Comparison of ENCODE assay signal across 22 cellular contexts in genomic region chr3:194851941-194852340, GRCh38.
DNase-seq lines count a peak whose midpoint lies in the region; FAIRE-seq and TF ChIP-seq lines count a peak whose summit lies in the region.
"Had no signal": no experiment of that assay in that cellular context is flagged by ENCODE, and none has a peak within 500 bp of the region (broad histone marks: within the 10 kb centered on the region; RNA-seq: fewer than 3 reads in every experiment).

No MANE protein-coding gene starts in this region.

- H3K27ac Mint-ChIP-seq in dendritic cell treated with granulocyte-macrophage colony-stimulating factor and Interleukin-4, amounts not matched to agents 40 ng/mL and 50 ng/mL, for 4 days, result peak overlapping the region; percentile 26
- H3K27ac Mint-ChIP-seq: B cell; CD4-positive, alpha-beta memory T cell; CD4-positive, CD25-positive, alpha-beta regulatory T cell; CD8-positive, alpha-beta memory T cell had no signal

- no peak overlapping the region for H3K4me3 Mint-ChIP-seq in dendritic cell treated with granulocyte-macrophage colony-stimulating factor and Interleukin-4, amounts not matched to agents 40 ng/mL and 50 ng/mL, for 4 days
- H3K4me3 Mint-ChIP-seq: B cell; CD14-positive monocyte; CD4-positive, alpha-beta memory T cell; CD4-positive, CD25-positive, alpha-beta regulatory T cell; CD8-positive, alpha-beta memory T cell had no signal

- no peak for FAIRE-seq in RCC 7860 (lab: Jason Lieb, UNC)
- FAIRE-seq: A549, GM12878, GM12892, GM18507 had no signal

- TF ChIP-seq POLR2A in spleen (IDR thresholded peaks at IDR 0.05), result no peak

- no peaks in the 10 kb centered on the region for H3K36me3 ChIP-seq in spleen
- H3K36me3 ChIP-seq: BLaER1 treated with 17β-estradiol and CSF1 and Interleukin-3, amounts not matched to agents 10 nM and 100 nM had no signal

- peaks cover 32% of the 10 kb centered on the region for H3K4me1 Mint-ChIP-seq in dendritic cell treated with granulocyte-macrophage colony-stimulating factor and Interleukin-4, amounts not matched to agents 40 ng/mL and 50 ng/mL, for 4 days (ENCODE audit: low read depth)
- H3K4me1 Mint-ChIP-seq: B cell; CD4-positive, alpha-beta memory T cell; CD4-positive, CD25-positive, alpha-beta regulatory T cell had no signal

- no peaks in the 10 kb centered on the region for H3K27me3 ChIP-seq in spleen (replicated peaks in 1 of 7)
- H3K27me3 ChIP-seq: BLaER1 treated with 17β-estradiol and CSF1 and Interleukin-3, amounts not matched to agents 10 nM and 100 nM had no signal

- no peak for TF ChIP-seq CTCF in C4-2B (conservative IDR thresholded peaks at IDR 0.05)
- TF ChIP-seq CTCF in spleen (IDR thresholded peaks at IDR 0.05 in 8 of 11, conservative IDR thresholded peaks at IDR 0.05 in 3 of 11), result no peak

- peaks cover 0 to 19% (median 6%) of the 10 kb centered on the region in 6 donors for H3K4me1 ChIP-seq in spleen
- H3K4me1 ChIP-seq: A549 had no signal

- no peaks in the 10 kb centered on the region for H3K9me3 Mint-ChIP-seq in dendritic cell treated with granulocyte-macrophage colony-stimulating factor and Interleukin-4, amounts not matched to agents 40 ng/mL and 50 ng/mL, for 4 days
- H3K9me3 Mint-ChIP-seq: CD4-positive, alpha-beta memory T cell; CD4-positive, CD25-positive, alpha-beta regulatory T cell; CD8-positive, alpha-beta memory T cell had no signal

- H3K4me3 ChIP-seq in spleen, result no peak overlapping the region
- H3K4me3 ChIP-seq: A549; BLaER1 treated with 17β-estradiol and CSF1 and Interleukin-3, amounts not matched to agents 10 nM and 100 nM; GM12878 had no signal

- H3K27ac ChIP-seq in C4-2B (peak overlapping the region; percentile 90), spleen (peak overlapping the region in 6 of 8 donors; percentile 52 to 86 (median 82))
- H3K27ac ChIP-seq: 22Rv1; A549; BLaER1 treated with 17β-estradiol and CSF1 and Interleukin-3, amounts not matched to agents 10 nM and 100 nM had no signal

- WGBS in spleen, 5 donors, result 81 to 93% (median 89%) methylated on average over 5 of the region's 5 CpGs

- peaks cover 6% of the 10 kb centered on the region for H3K27me3 Mint-ChIP-seq in dendritic cell treated with granulocyte-macrophage colony-stimulating factor and Interleukin-4, amounts not matched to agents 40 ng/mL and 50 ng/mL, for 4 days
- H3K27me3 Mint-ChIP-seq: B cell; CD8-positive, alpha-beta memory T cell had no signal

- no peaks in the 10 kb centered on the region for H3K9me3 ChIP-seq in spleen
- H3K9me3 ChIP-seq: A549; BLaER1 treated with 17β-estradiol and CSF1 and Interleukin-3, amounts not matched to agents 10 nM and 100 nM had no signal

- no peaks in the 10 kb centered on the region for H3K36me3 Mint-ChIP-seq in dendritic cell treated with granulocyte-macrophage colony-stimulating factor and Interleukin-4, amounts not matched to agents 40 ng/mL and 50 ng/mL, for 4 days (ENCODE audit: low read depth)
- H3K36me3 Mint-ChIP-seq: CD14-positive monocyte; CD4-positive, alpha-beta memory T cell; CD4-positive, CD25-positive, alpha-beta regulatory T cell; CD8-positive, alpha-beta memory T cell had no signal

- intact Hi-C loops in dendritic cell treated with granulocyte-macrophage colony-stimulating factor and Interleukin-4, amounts not matched to agents 40 ng/mL and 50 ng/mL, for 4 days (cut with micrococcal nuclease), result no loop called here
- intact Hi-C loops in spleen (cut with DNase I; ENCODE audit: low total_unique reads), result no loop called here

- DNase-seq in spleen (peak; percentile 29), NCI-H1436 (lab: John Stamatoyannopoulos, UW) (no peak), RCC 7860 (ENCODE audit: low spot score) (no peak)
- DNase-seq: AML-193; CD4-positive, alpha-beta memory T cell; CD4-positive, CD25-positive, alpha-beta regulatory T cell; CD8-positive, alpha-beta memory T cell; DMS 273 treated with DMSO at 0.1 percent for 48 hours; DMS53; DND-41; EL; GDM1 had no signal
